1 cellular context compared by ENCODE assay signal in the genomic region with DNA sequence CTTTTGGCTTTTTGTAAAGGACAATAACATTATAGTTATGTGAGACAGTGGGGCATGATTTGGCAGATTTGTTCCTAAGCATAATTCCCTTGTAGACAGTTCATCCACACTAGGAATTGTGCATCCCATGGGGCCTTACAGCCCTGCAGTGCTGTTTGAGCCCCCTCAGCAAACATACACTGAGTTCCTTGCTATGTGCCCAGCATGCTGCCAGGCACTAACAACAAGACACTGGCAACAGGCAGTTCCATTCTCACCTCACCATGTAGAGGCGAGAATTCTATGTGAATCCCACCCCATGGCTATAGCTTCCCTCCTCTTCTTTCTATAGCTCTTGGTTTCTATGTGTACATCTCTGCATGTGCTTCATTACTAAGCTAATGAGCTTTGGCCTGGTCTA.
TF ChIP-seq lines count a peak whose summit lies in the region.

No MANE protein-coding gene starts in this region.

TF ChIP-seq in H1, 55 proteins besides CTCF, POLR2A, EP300 and RAD21:
- peak; percentile 42; the same call in 1 of the 2 replicates for TF ChIP-seq POLR2AphosphoS5 (IDR thresholded peaks at IDR 0.05; ENCODE audit: low read depth, low read length)
- TF ChIP-seq SP1 (IDR thresholded peaks at IDR 0.05; ENCODE audit: low read depth, low read length): no peak
- TF ChIP-seq RXRA (IDR thresholded peaks at IDR 0.05; ENCODE audit: insufficient read depth, low read depth, low read length): no peak
